11 cellular contexts compared by ENCODE assay signal in the genomic region with DNA sequence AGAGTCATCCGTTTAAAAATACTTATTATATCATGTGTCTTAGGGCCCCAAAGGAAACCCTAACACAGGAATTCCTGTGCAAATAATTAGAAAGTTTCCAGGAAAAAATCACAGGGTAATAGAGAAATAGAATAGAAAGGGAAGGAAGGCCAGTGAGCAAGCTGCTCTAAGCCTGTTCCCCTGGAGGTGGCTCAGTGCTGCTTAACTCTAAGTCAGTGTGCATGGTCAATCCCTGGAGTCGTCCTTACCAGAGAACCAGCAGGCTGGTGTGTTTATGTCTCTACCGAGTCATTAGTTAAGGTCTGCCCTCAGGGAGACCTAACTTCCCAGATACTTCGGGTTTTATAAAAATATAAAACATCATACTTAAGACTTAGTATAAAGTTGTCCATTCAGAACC. TPM values are rescaled to one million over a fixed set of nuclear protein-coding genes. Genes with fewer than 3 reads are reported as not detected.
DNase-seq lines count a peak whose midpoint lies in the region; ATAC-seq and TF ChIP-seq lines count a peak whose summit lies in the region.
"Had no signal": no experiment of that assay in that cellular context is flagged by ENCODE, and none has a peak within 500 bp of the region (broad histone marks: within the 10 kb centered on the region; RNA-seq: fewer than 3 reads in every experiment).

No MANE protein-coding gene starts in this region.

- CTCF ChIA-PET in AG04449 (lab: Yijun Ruan, JAX), result interaction anchor here (1.1 kb wide), 1 partner anchor 265 kb away, joined by 5 read pairs; no protein-coding TSS in a partner anchor
- CTCF ChIA-PET in activated naive CD4-positive, alpha-beta T cell treated with anti-CD3 and anti-CD28 coated beads, Interleukin-2, amount 10 ng/mL, durations not matched to agents 7 days and 5 days (lab: Charles Lee), result no interaction called here

- peaks cover 11% of the 10 kb centered on the region for H3K27me3 Mint-ChIP-seq in brain
- H3K27me3 Mint-ChIP-seq in activated naive CD4-positive, alpha-beta T cell treated with anti-CD3 and anti-CD28 coated beads, Interleukin-2, amount 10 ng/mL, durations not matched to agents 7 days and 5 days, result peaks cover 11% of the 10 kb centered on the region

- DNase-seq in AG04449 (ENCODE audit: low read depth, low spot score), result no peak
- DNase-seq in HT1080 (ENCODE audit: low read depth), result peak; percentile 26
- DNase-seq in left lobe of liver (ENCODE audit: low spot score), result no peak
- no peak for DNase-seq in stimulated activated CD4-positive, alpha-beta T cell treated with anti-CD3 and anti-CD28 coated beads, Interleukin-4, amount 100 ng/mL, for 24 hours
- no peak for DNase-seq in effector CD8-positive, alpha-beta T cell (lab: John Stamatoyannopoulos, UW)
- DNase-seq in activated naive CD4-positive, alpha-beta T cell treated with anti-CD3 and anti-CD28 coated beads, Interleukin-2, amount 10 ng/mL, durations not matched to agents 7 days and 5 days, result no peak
- DNase-seq: activated T-cell treated with anti-CD3 and anti-CD28 coated beads, Interleukin-2, amount 50 U/mL, for 4 hours; transverse colon had no signal

- peaks cover 50% of the 10 kb centered on the region for H3K4me1 Mint-ChIP-seq in brain
- peaks cover 26% of the 10 kb centered on the region for H3K4me1 Mint-ChIP-seq in activated naive CD4-positive, alpha-beta T cell treated with anti-CD3 and anti-CD28 coated beads, Interleukin-2, amount 10 ng/mL, durations not matched to agents 7 days and 5 days

- peak overlapping the region in 4 of 5 experiments; percentile 21 to 96 (median 92) for H3K27ac Mint-ChIP-seq in brain
- H3K27ac Mint-ChIP-seq in activated naive CD4-positive, alpha-beta T cell treated with anti-CD3 and anti-CD28 coated beads, Interleukin-2, amount 10 ng/mL, durations not matched to agents 7 days and 5 days, result no peak overlapping the region

- POLR2A ChIA-PET in AG04449 (lab: Yijun Ruan, JAX), result no interaction called here

- peak; percentile 35 for ATAC-seq in left lobe of liver
- ATAC-seq in HG03342 (IDR thresholded peaks at IDR 0.05; ENCODE audit: unreplicated experiment), result no peak
- ATAC-seq: activated T-cell treated with anti-CD3 and anti-CD28 coated beads, Interleukin-2, amount 50 U/mL, for 4 hours had no signal

- peak overlapping the region; percentile 12 for H3K4me3 ChIP-seq in AG04449 (ENCODE audit: low read depth, low read length)
- H3K4me3 ChIP-seq: skin epidermis, transverse colon had no signal

- no peak for TF ChIP-seq CTCF in AG04449 (IDR thresholded peaks at IDR 0.05; ENCODE audit: insufficient read depth, low read length, missing control alignments)
- no peak for TF ChIP-seq CTCF in brain (conservative IDR thresholded peaks at IDR 0.05)

- H3K4me3 Mint-ChIP-seq in brain, result peak overlapping the region; percentile 87 to 99 (median 90)
- H3K4me3 Mint-ChIP-seq in activated naive CD4-positive, alpha-beta T cell treated with anti-CD3 and anti-CD28 coated beads, Interleukin-2, amount 10 ng/mL, durations not matched to agents 7 days and 5 days, result no peak overlapping the region
- H3K4me3 Mint-ChIP-seq: activated T-cell treated with anti-CD3 and anti-CD28 coated beads, Interleukin-2, amount 50 U/mL, for 4 hours had no signal

- H3K9me3 Mint-ChIP-seq in brain, result peaks cover 0 to 4% (median 2%) of the 10 kb centered on the region in 5 experiments
- H3K9me3 Mint-ChIP-seq in activated naive CD4-positive, alpha-beta T cell treated with anti-CD3 and anti-CD28 coated beads, Interleukin-2, amount 10 ng/mL, durations not matched to agents 7 days and 5 days, result no peaks in the 10 kb centered on the region

- peaks cover 28% of the 10 kb centered on the region for H3K36me3 Mint-ChIP-seq in brain
- H3K36me3 Mint-ChIP-seq in activated naive CD4-positive, alpha-beta T cell treated with anti-CD3 and anti-CD28 coated beads, Interleukin-2, amount 10 ng/mL, durations not matched to agents 7 days and 5 days, result peaks cover 7% of the 10 kb centered on the region

RNA-seq across cellular contexts. Expression of gene MCF2L2, which starts 21.0 kb away (rescaled TPM):
- total RNA-seq in HT1080 (2014; rRNA removed; shearing (Covaris generic)), result 1.8 and 3.4 TPM in 2 replicates
- 1.2 and 2.2 TPM in 2 replicates for polyA plus RNA-seq in HT1080 (2015; cell fraction: cytosol; rRNA removed)
- polyA plus RNA-seq in HT1080 (2015; cell fraction: nucleus; rRNA removed), result 1.8 and 4.6 TPM in 2 replicates
- 8.1 TPM for polyA plus RNA-seq in brain (ENCODE audit: insufficient read depth, low read depth, low replicate concordance)
- total RNA-seq in left lobe of liver, result 0.13 TPM
